ENCODE assay signal across 9 cellular contexts in the genomic region with DNA sequence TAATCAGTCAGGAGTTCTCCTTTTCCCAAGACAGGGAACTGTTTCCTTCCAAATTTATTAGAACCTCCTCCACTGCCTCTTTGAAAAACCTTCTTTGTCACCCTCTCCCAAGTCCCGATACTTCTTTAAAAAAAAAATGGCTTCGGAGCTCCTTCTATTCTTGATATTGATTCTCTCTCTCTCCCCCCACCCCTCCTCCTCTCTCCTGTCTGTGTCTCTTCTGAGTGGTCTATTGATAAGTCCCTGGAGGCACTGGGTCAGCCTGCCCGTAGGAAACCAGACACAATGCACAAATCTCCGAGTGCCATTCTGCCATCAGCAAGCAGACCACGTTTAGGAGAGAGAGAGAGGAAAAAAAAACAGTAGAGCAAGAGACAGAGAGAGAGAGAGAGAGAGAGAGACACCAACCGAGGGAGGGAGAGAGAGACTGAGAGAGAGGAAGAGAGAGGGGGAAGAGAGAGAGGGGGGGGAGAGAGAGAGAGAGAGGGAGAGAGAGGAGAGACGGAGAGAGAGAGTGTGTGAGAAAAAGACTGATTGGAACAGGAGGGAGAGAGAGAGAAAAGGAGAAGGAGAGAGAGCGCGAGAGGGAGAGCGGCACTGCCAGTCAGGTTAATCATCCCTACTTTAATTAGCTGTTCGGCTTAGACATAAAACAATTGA.
A peak's percentile ranks its signal among the peaks of the same experiment; 100 is the strongest.
DNase-seq lines count a peak whose midpoint lies in the region; FAIRE-seq and TF ChIP-seq lines count a peak whose summit lies in the region.
"Had no signal": no experiment of that assay in that cellular context is flagged by ENCODE, and none has a peak within 500 bp of the region (broad histone marks: within the 10 kb centered on the region; RNA-seq: fewer than 3 reads in every experiment).

No MANE protein-coding gene starts in this region.

- no peak overlapping the region for H3K4me3 Mint-ChIP-seq in osteocyte (ENCODE audit: unreplicated experiment)

- no peaks in the 10 kb centered on the region for H3K36me3 Mint-ChIP-seq in osteocyte (ENCODE audit: unreplicated experiment)

- H3K27me3 Mint-ChIP-seq in osteocyte (ENCODE audit: unreplicated experiment) = peaks cover 24% of the 10 kb centered on the region

- H3K36me3 ChIP-seq in esophagus squamous epithelium = no peaks in the 10 kb centered on the region
- no peaks in the 10 kb centered on the region for H3K36me3 ChIP-seq in neuron (ENCODE audit: insufficient read depth, low read length)
- H3K36me3 ChIP-seq: pancreas had no signal

- 20 to 28% methylated on average over 10 to 11 of the region's 11 CpGs for WGBS in esophagus squamous epithelium, 2 donors

- intact Hi-C loops in esophagus squamous epithelium (cut with DNase I) = no loop called here

- peak overlapping the region; percentile 50 for H2AFZ ChIP-seq in neuron (ENCODE audit: low read depth, low read length)

- FAIRE-seq in GM12892 (lab: Jason Lieb, UNC) = peak; percentile 61
- FAIRE-seq: pancreas had no signal

- H3K4me1 ChIP-seq in esophagus squamous epithelium (peaks cover 0 to 38% (median 0%) of the 10 kb centered on the region in 3 donors), neuron (ENCODE audit: insufficient read depth, low read length) (peaks cover 48% of the 10 kb centered on the region)

- H3K27me3 ChIP-seq in esophagus squamous epithelium = no peaks in the 10 kb centered on the region
- H3K27me3 ChIP-seq in neuron (ENCODE audit: insufficient read depth, low read length) = no peaks in the 10 kb centered on the region
- H3K27me3 ChIP-seq: pancreas had no signal

- peak in 3 of 6 experiments; percentile 5 to 55 (median 20) for TF ChIP-seq CTCF in esophagus squamous epithelium (IDR thresholded peaks at IDR 0.05)
- no peak for TF ChIP-seq CTCF in osteocyte (IDR thresholded peaks at IDR 0.05)

- no peaks in the 10 kb centered on the region for H3K9me3 Mint-ChIP-seq in osteocyte (ENCODE audit: unreplicated experiment)

- peaks cover 9% of the 10 kb centered on the region for H3K4me1 Mint-ChIP-seq in osteocyte (ENCODE audit: unreplicated experiment)

- H3K4me3 ChIP-seq in esophagus squamous epithelium = peak overlapping the region; percentile 13 to 61 (median 43)
- peak overlapping the region; percentile 62 for H3K4me3 ChIP-seq in neuron (ENCODE audit: low read length)

- H3K27ac ChIP-seq in esophagus squamous epithelium = peak overlapping the region in 3 of 4 donors; percentile 36 to 66 (median 65)

- no peak for DNase-seq in GM12892 (ENCODE audit: insufficient read length)
- peak; percentile 69 for DNase-seq in NCI-H345 (lab: John Stamatoyannopoulos, UW)
- DNase-seq in esophagus squamous epithelium (lab: John Stamatoyannopoulos, UW) = no peak
- no peak for DNase-seq in activated CD4-positive, CD25-positive, alpha-beta regulatory T cell treated with anti-CD3 and anti-CD28 coated beads, Interleukin-2, amount 50 U/mL, for 72 hours
- DNase-seq in stimulated activated CD8-positive, alpha-beta memory T cell treated with anti-CD3 and anti-CD28 coated beads, Interleukin-4, amount 100 ng/mL, for 48 hours = no peak
- no peak for DNase-seq in activated CD4-positive, alpha-beta T cell treated with anti-CD3 and anti-CD28 coated beads, Interleukin-2, amount 50 U/mL, for 1 hour
- DNase-seq in osteocyte (ENCODE audit: extremely low spot score, unreplicated experiment) = no peak

- H3K27ac Mint-ChIP-seq in osteocyte (ENCODE audit: unreplicated experiment) = no peak overlapping the region

- H3K9me3 ChIP-seq in esophagus squamous epithelium (no peaks in the 10 kb centered on the region), neuron (ENCODE audit: low read length) (no peaks in the 10 kb centered on the region)
- H3K9me3 ChIP-seq: pancreas had no signal

- TF ChIP-seq POLR2A in GM12892 (IDR thresholded peaks at IDR 0.05; ENCODE audit: low read depth, low read length) (no peak), esophagus squamous epithelium (IDR thresholded peaks at IDR 0.05) (no peak)
